ENCODE assay signal across 12 cellular contexts in genomic region chr1:235013512-235013911, GRCh38.
A peak's percentile ranks its signal among the peaks of the same experiment; 100 is the strongest.
DNase-seq lines count a peak whose midpoint lies in the region; ATAC-seq, FAIRE-seq and TF ChIP-seq lines count a peak whose summit lies in the region.
"Had no signal": no experiment of that assay in that cellular context is flagged by ENCODE, and none has a peak within 500 bp of the region (broad histone marks: within the 10 kb centered on the region; RNA-seq: fewer than 3 reads in every experiment).

No MANE protein-coding gene starts in this region.

- intact Hi-C loops in CD4-positive, alpha-beta T cell (cut with DNase I, micrococcal nuclease) = loop anchor here (2.0 to 10.0 kb wide), 5 partner anchors 36 to 403 kb away; partner anchors contain the start of gene IRF2BP2 (in 1 of the 2)
- intact Hi-C loops in K562 (cut with micrococcal nuclease) = no loop called here

- no peak for ATAC-seq in CD4-positive, alpha-beta T cell (ENCODE audit: poor library complexity)
- ATAC-seq in K562 = no peak
- ATAC-seq in GM19395 (IDR thresholded peaks at IDR 0.05; ENCODE audit: unreplicated experiment) = no peak
- ATAC-seq: activated T-cell treated with anti-CD3 and anti-CD28 coated beads, Interleukin-2, amount 50 U/mL, for 4 hours had no signal

- peaks cover under 1% of the 10 kb centered on the region for H3K9me3 Mint-ChIP-seq in CD4-positive, alpha-beta T cell
- H3K9me3 Mint-ChIP-seq in osteocyte (ENCODE audit: unreplicated experiment) = peaks cover 5% of the 10 kb centered on the region
- H3K9me3 Mint-ChIP-seq in progenitor cell of endocrine pancreas (ENCODE audit: low read depth) = no peaks in the 10 kb centered on the region

- no peak for TF ChIP-seq RAD21 in K562 (CRISPR knock-in tag; conservative IDR thresholded peaks at IDR 0.05 in 1 of 2, IDR thresholded peaks at IDR 0.05 in 1 of 2)

- H3K9me1 ChIP-seq in K562 (ENCODE audit: control insufficient read depth, insufficient read depth, low read length) = no peaks in the 10 kb centered on the region

- no peaks in the 10 kb centered on the region for H4K20me1 ChIP-seq in K562 (replicated peaks; ENCODE audit: control insufficient read depth, insufficient read depth, low read length)

- no peak overlapping the region for H3K4me3 ChIP-seq in K562

- H2AFZ ChIP-seq in K562 (ENCODE audit: low read depth, low read length) = no peak overlapping the region

- H3K79me2 ChIP-seq in K562 (ENCODE audit: control insufficient read depth, insufficient read depth, low read length) = no peaks in the 10 kb centered on the region

- CTCF ChIA-PET in CD4-positive, alpha-beta T cell (lab: Charles Lee) = no interaction called here
- CTCF ChIA-PET in K562 (lab: Yijun Ruan, JAX; ENCODE audit: low intra/inter-chr PET ratio) = no interaction called here

- H3K4me1 ChIP-seq in K562 (replicated peaks in 1 of 2; ENCODE audit: control insufficient read depth in 2 of 2, insufficient read depth in 2 of 2, low read length in 2 of 2) = peaks cover 11 to 17% of the 10 kb centered on the region in 2 experiments

- FAIRE-seq in K562 (lab: Jason Lieb, UNC) = no peak
- FAIRE-seq: H1, RCC 7860 had no signal

- H3K27me3 ChIP-seq in CD4-positive, alpha-beta T cell (ENCODE audit: control insufficient read depth, insufficient read depth, low read length) = no peaks in the 10 kb centered on the region
- no peaks in the 10 kb centered on the region for H3K27me3 ChIP-seq in K562 (ENCODE audit: control insufficient read depth in 2 of 2, insufficient read depth in 2 of 2, low read length in 2 of 2)

- no peaks in the 10 kb centered on the region for H3K9me3 ChIP-seq in CD4-positive, alpha-beta T cell (ENCODE audit: control insufficient read depth, low read length)
- H3K9me3 ChIP-seq in K562 (replicated peaks; ENCODE audit: control insufficient read depth, insufficient read depth, low read depth, low read length) = no peaks in the 10 kb centered on the region

- H3K27ac ChIP-seq in CD4-positive, alpha-beta T cell (ENCODE audit: low read depth, low read length) = no peak overlapping the region
- no peak overlapping the region for H3K27ac ChIP-seq in K562 (ENCODE audit: extremely low read depth, low read depth, low read length)

- no peak for TF ChIP-seq POLR2A in K562 (conservative IDR thresholded peaks at IDR 0.05)

- DNase-seq in CD4-positive, alpha-beta T cell = no peak
- DNase-seq in KBM-7 = peak; percentile 46
- no peak for DNase-seq in K562 (ENCODE audit: extremely low read depth in 1 of 4, low spot score in 3 of 4)
- DNase-seq in osteocyte (ENCODE audit: extremely low spot score, unreplicated experiment) = no peak
- DNase-seq in kidney tubule cell (ENCODE audit: low spot score) = no peak
- no peak for DNase-seq in progenitor cell of endocrine pancreas (ENCODE audit: low spot score, unreplicated experiment)
- no peak for DNase-seq in AML-193 (lab: John Stamatoyannopoulos, UW)
- DNase-seq: activated T-cell treated with anti-CD3 and anti-CD28 coated beads, Interleukin-2, amount 50 U/mL, for 4 hours; stimulated activated CD4-positive, alpha-beta T cell treated with anti-CD3 and anti-CD28 coated beads, Interleukin-4, amount 100 ng/mL, for 4 hours had no signal

- in situ Hi-C loops in KBM-7 (cut with MboI; ENCODE audit: low pct_unique_long_range_greater_than_20kb, low sequenced_read_pairs) = no loop called here
- in situ Hi-C loops in K562 (cut with MboI) = no loop called here

- no peaks in the 10 kb centered on the region for H3K36me3 ChIP-seq in K562 (ENCODE audit: control insufficient read depth, insufficient read depth, low read length)

- TF ChIP-seq CTCF in CD4-positive, alpha-beta T cell (IDR thresholded peaks at IDR 0.05) = no peak
- TF ChIP-seq CTCF in K562 (IDR thresholded peaks at IDR 0.05 in 2 of 3, conservative IDR thresholded peaks at IDR 0.05 in 1 of 3; ENCODE audit: insufficient read depth in 2 of 3, low read depth in 1 of 3, low read length in 3 of 3) (no peak), osteocyte (IDR thresholded peaks at IDR 0.05) (no peak), progenitor cell of endocrine pancreas (IDR thresholded peaks at IDR 0.05; ENCODE audit: unreplicated experiment) (no peak)

- no peak overlapping the region for H3K9ac ChIP-seq in K562 (ENCODE audit: insufficient read depth in 1 of 2, low read depth in 2 of 2, low read length in 2 of 2)

- H3K4me1 Mint-ChIP-seq in CD4-positive, alpha-beta T cell (ENCODE audit: low read depth) = peaks cover 59% of the 10 kb centered on the region
- H3K4me1 Mint-ChIP-seq in osteocyte (ENCODE audit: unreplicated experiment) (peaks cover 63% of the 10 kb centered on the region), progenitor cell of endocrine pancreas (ENCODE audit: low read depth) (peaks cover 2% of the 10 kb centered on the region)

- no peak for TF ChIP-seq EP300 in K562 (IDR thresholded peaks at IDR 0.05; ENCODE audit: low read length)

- peak overlapping the region; percentile 86 for H3K27ac Mint-ChIP-seq in CD4-positive, alpha-beta T cell
- peak overlapping the region; percentile 96 for H3K27ac Mint-ChIP-seq in osteocyte (ENCODE audit: unreplicated experiment)
- H3K27ac Mint-ChIP-seq in progenitor cell of endocrine pancreas = no peak overlapping the region

- no TSS peak for BruUV-seq in K562 (replicated peaks; lab: Mats Ljungman, UMichigan)

- no peak overlapping the region for H3K4me3 Mint-ChIP-seq in CD4-positive, alpha-beta T cell
- H3K4me3 Mint-ChIP-seq in osteocyte (ENCODE audit: unreplicated experiment) (no peak overlapping the region), progenitor cell of endocrine pancreas (ENCODE audit: low read depth) (no peak overlapping the region)
- H3K4me3 Mint-ChIP-seq: activated T-cell treated with anti-CD3 and anti-CD28 coated beads, Interleukin-2, amount 50 U/mL, for 4 hours had no signal

- H3K27me3 Mint-ChIP-seq in CD4-positive, alpha-beta T cell = no peaks in the 10 kb centered on the region
- no peaks in the 10 kb centered on the region for H3K27me3 Mint-ChIP-seq in osteocyte (ENCODE audit: unreplicated experiment)
- no peaks in the 10 kb centered on the region for H3K27me3 Mint-ChIP-seq in progenitor cell of endocrine pancreas

- 79% methylated on average over 3 of the region's 3 CpGs for WGBS in K562 (ENCODE audit: insufficient coverage, low coverage, missing lambda C conversion rate)

- no peaks in the 10 kb centered on the region for H3K36me3 Mint-ChIP-seq in CD4-positive, alpha-beta T cell (ENCODE audit: low read depth)
- H3K36me3 Mint-ChIP-seq in osteocyte (ENCODE audit: unreplicated experiment) (peaks cover 7% of the 10 kb centered on the region), progenitor cell of endocrine pancreas (ENCODE audit: insufficient read depth) (no peaks in the 10 kb centered on the region)

- POLR2A ChIA-PET in CD4-positive, alpha-beta T cell (lab: Charles Lee) = no interaction called here
- POLR2A ChIA-PET in K562 (lab: Yijun Ruan, JAX) = interaction anchor here (1.2 kb wide), 1 partner anchor 9 kb away, joined by 4 read pairs; no protein-coding TSS in a partner anchor

- no peak overlapping the region for H3K4me2 ChIP-seq in K562 (ENCODE audit: insufficient read depth, low read length)

TF ChIP-seq in K562, 482 proteins besides CTCF, POLR2A, EP300 and RAD21:
- no peak for TF ChIP-seq NR2C2 (CRISPR knock-in tag; IDR thresholded peaks at IDR 0.05)
- no peak for TF ChIP-seq NR2C2 (tag; IDR thresholded peaks at IDR 0.05)
- TF ChIP-seq SMARCC2 (IDR thresholded peaks at IDR 0.05; ENCODE audit: low read depth) = no peak
- no peak for TF ChIP-seq L3MBTL2 (IDR thresholded peaks at IDR 0.05)
- TF ChIP-seq ZKSCAN3 (CRISPR knock-in tag; IDR thresholded peaks at IDR 0.05) = peak; percentile 98
